20 cellular contexts compared by ENCODE assay signal in genomic region chr15:78243076-78243475, GRCh38. TPM values are rescaled to one million over a fixed set of nuclear protein-coding genes. Genes with fewer than 3 reads are reported as not detected.
DNase-seq lines count a peak whose midpoint lies in the region; ATAC-seq and TF ChIP-seq lines count a peak whose summit lies in the region.
"Had no signal": no experiment of that assay in that cellular context is flagged by ENCODE, and none has a peak within 500 bp of the region (broad histone marks: within the 10 kb centered on the region; RNA-seq: fewer than 3 reads in every experiment).

No MANE protein-coding gene starts in this region.

- 88 to 91% methylated on average over 6 of the region's 6 CpGs for WGBS in endodermal cell (ENCODE audit: insufficient coverage in 1 of 2, insufficient read length in 1 of 2), 2 experiments

- H3K9me3 Mint-ChIP-seq in endodermal cell = peaks cover 13% of the 10 kb centered on the region
- H3K9me3 Mint-ChIP-seq in nephron progenitor cell = peaks cover 12% of the 10 kb centered on the region
- H3K9me3 Mint-ChIP-seq in stimulated activated naive B cell treated with anti-CD40 and anti-IgM and Interleukin-4, amounts not matched to agents 10 μg/mL and 1 μg/mL and 100 μg/mL, for 72 hours = no peaks in the 10 kb centered on the region

- H3K9me3 ChIP-seq in endodermal cell (ENCODE audit: control insufficient read depth, low read length) = no peaks in the 10 kb centered on the region

- no peak for ATAC-seq in stimulated activated naive B cell treated with anti-CD40 and anti-IgM and Interleukin-4, amounts not matched to agents 10 μg/mL and 1 μg/mL and 100 μg/mL, for 72 hours (replicated peaks)
- ATAC-seq in HG03354 (IDR thresholded peaks at IDR 0.05; ENCODE audit: poor library complexity, severe bottlenecking, unreplicated experiment) = no peak

- no peak overlapping the region for H3K27ac ChIP-seq in endodermal cell (ENCODE audit: low read depth, low read length)
- H3K27ac ChIP-seq: 22Rv1, C4-2B had no signal

- no peak overlapping the region for H3K9ac ChIP-seq in endodermal cell (ENCODE audit: extremely low read depth, low read length, poor library complexity, severe bottlenecking)

- peaks cover 11% of the 10 kb centered on the region for H3K4me1 Mint-ChIP-seq in endodermal cell
- H3K4me1 Mint-ChIP-seq in nephron progenitor cell = peaks cover 33% of the 10 kb centered on the region
- no peaks in the 10 kb centered on the region for H3K4me1 Mint-ChIP-seq in stimulated activated naive B cell treated with anti-CD40 and anti-IgM and Interleukin-4, amounts not matched to agents 10 μg/mL and 1 μg/mL and 100 μg/mL, for 72 hours

- H3K36me3 Mint-ChIP-seq in endodermal cell (ENCODE audit: low read depth) (no peaks in the 10 kb centered on the region), nephron progenitor cell (ENCODE audit: low read depth) (no peaks in the 10 kb centered on the region)
- no peaks in the 10 kb centered on the region for H3K36me3 Mint-ChIP-seq in stimulated activated naive B cell treated with anti-CD40 and anti-IgM and Interleukin-4, amounts not matched to agents 10 μg/mL and 1 μg/mL and 100 μg/mL, for 72 hours

- TF ChIP-seq CTCF in endodermal cell (conservative IDR thresholded peaks at IDR 0.05) = no peak
- TF ChIP-seq CTCF in nephron progenitor cell (IDR thresholded peaks at IDR 0.05) = no peak

- no peak overlapping the region for H3K4me3 Mint-ChIP-seq in endodermal cell
- H3K4me3 Mint-ChIP-seq in nephron progenitor cell = no peak overlapping the region
- H3K4me3 Mint-ChIP-seq in stimulated activated naive B cell treated with anti-CD40 and anti-IgM and Interleukin-4, amounts not matched to agents 10 μg/mL and 1 μg/mL and 100 μg/mL, for 72 hours = no peak overlapping the region

- H3K4me3 ChIP-seq in endodermal cell (ENCODE audit: low read length) = no peak overlapping the region

- no peaks in the 10 kb centered on the region for H3K27me3 Mint-ChIP-seq in endodermal cell (ENCODE audit: insufficient read depth)
- peaks cover 19% of the 10 kb centered on the region for H3K27me3 Mint-ChIP-seq in nephron progenitor cell (ENCODE audit: low read depth, poor library complexity)
- H3K27me3 Mint-ChIP-seq in stimulated activated naive B cell treated with anti-CD40 and anti-IgM and Interleukin-4, amounts not matched to agents 10 μg/mL and 1 μg/mL and 100 μg/mL, for 72 hours = peaks cover 0 to 5% of the 10 kb centered on the region in 2 donors

- H3K27ac Mint-ChIP-seq in endodermal cell (peak overlapping the region; percentile 68), nephron progenitor cell (peak overlapping the region; percentile 57)
- no peak overlapping the region for H3K27ac Mint-ChIP-seq in stimulated activated naive B cell treated with anti-CD40 and anti-IgM and Interleukin-4, amounts not matched to agents 10 μg/mL and 1 μg/mL and 100 μg/mL, for 72 hours

- H3K4me1 ChIP-seq in endodermal cell (ENCODE audit: control insufficient read depth, insufficient read depth, low read length) = peaks cover 2% of the 10 kb centered on the region

- H3K27me3 ChIP-seq in endodermal cell (ENCODE audit: control insufficient read depth, insufficient read depth, low read length, poor library complexity, severe bottlenecking) = no peaks in the 10 kb centered on the region

- H3K36me3 ChIP-seq in endodermal cell (ENCODE audit: control insufficient read depth, insufficient read depth, low read length) = no peaks in the 10 kb centered on the region

- peak; percentile 39 for DNase-seq in activated effector memory CD4-positive, alpha-beta T cell treated with anti-CD3 and anti-CD28 coated beads, Interleukin-2, amount 50 U/mL, for 16 hours
- no peak for DNase-seq in activated effector memory CD4-positive, alpha-beta T cell treated with Interleukin-2 at 50 U/mL for 16 hours
- DNase-seq in endodermal cell (no peak), nephron progenitor cell (no peak), amniotic stem cell (lab: John Stamatoyannopoulos, UW) (no peak), D341Med (ENCODE audit: low spot score) (no peak)
- no peak for DNase-seq in stimulated activated naive B cell treated with anti-CD40 and anti-IgM and Interleukin-4, amounts not matched to agents 10 μg/mL and 1 μg/mL and 100 μg/mL, for 72 hours
- DNase-seq: AML-193, DMS79, KBM-7, NCI-H1105 treated with DMSO at 0.1 percent for 48 hours, NCI-H1694, NCI-H2107, NCI-H2227 treated with DMSO at 0.1 percent for 48 hours, NCI-H510A treated with DMSO at 0.1 percent for 48 hours, NCI-H774 had no signal

RNA-seq across cellular contexts. Expression of gene ACSBG1, which starts 8.7 kb away (rescaled TPM):
- 1 to 10 TPM in 1 of 2 donors, under 1 TPM in 1; 0.27 to 1.2 TPM for total RNA-seq in endodermal cell
- 1.6 TPM for polyA plus RNA-seq in endodermal cell (2013, experiment 1 of 2)
- 2.4 TPM for polyA plus RNA-seq in endodermal cell (2013, experiment 2 of 2)

RNA-seq across cellular contexts. Expression of gene DNAJA4, which starts 21.3 kb away (rescaled TPM):
- 10 to 100 TPM in 1 of 2 donors, 1 to 10 TPM in 1; 4.9 to 18.5 TPM for total RNA-seq in endodermal cell
- 3.5 TPM for polyA plus RNA-seq in endodermal cell (2013, experiment 1 of 2)
- 2.4 TPM for polyA plus RNA-seq in endodermal cell (2013, experiment 2 of 2)
- total RNA-seq: OCI-LY7 had no signal

RNA-seq across cellular contexts. Expression of gene SKIC8, which starts 56.3 kb away (rescaled TPM):
- 10 to 100 TPM; 46.3 to 55.4 TPM for total RNA-seq in endodermal cell
- polyA plus RNA-seq in endodermal cell (2013, experiment 1 of 2) = 55.8 TPM
- polyA plus RNA-seq in endodermal cell (2013, experiment 2 of 2) = 56.3 TPM
